Comparison of ENCODE assay signal across 20 cellular contexts in genomic region chr19:6662692-6663091, GRCh38. TPM values are rescaled to one million over a fixed set of nuclear protein-coding genes. Genes with fewer than 3 reads are reported as not detected.
"Had no signal": no experiment of that assay in that cellular context is flagged by ENCODE, and none has a peak within 500 bp of the region (broad histone marks: within the 10 kb centered on the region; RNA-seq: fewer than 3 reads in every experiment).

No MANE protein-coding gene starts in this region.

- H3K36me3 Mint-ChIP-seq: natural killer cell, type B pancreatic cell had no signal

- H3K4me1 ChIP-seq: lower lobe of right lung, pancreas, right lobe of liver, testis had no signal

- H3K27me3 ChIP-seq: cardiac muscle cell, right lobe of liver, testis had no signal

- DNase-seq: activated B cell treated with CpG ODN at 0.5 μM for 24 hours; activated CD4-positive, alpha-beta T cell treated with anti-CD3 and anti-CD28 coated beads, Interleukin-2, amount 50 U/mL, for 1 hour; activated naive CD4-positive, alpha-beta T cell treated with anti-CD3 and anti-CD28 coated beads for 36 hours; activated T-cell treated with anti-CD3 and anti-CD28 coated beads, Interleukin-2, amount 50 U/mL, for 1 hour; foreskin fibroblast; lower lobe of right lung; natural killer cell; pancreas; right lobe of liver; small intestine; SW 1271; testis had no signal

- ATAC-seq: pancreas had no signal

- H3K27ac ChIP-seq: cardiac muscle cell, epithelial cell of prostate, hepatocyte, lower lobe of right lung, pancreas, right lobe of liver, testis had no signal

- H3K4me3 ChIP-seq: cardiac muscle cell, hepatocyte, lower lobe of right lung, pancreas, right lobe of liver, testis had no signal

- H3K4me3 Mint-ChIP-seq: activated B cell treated with CpG ODN at 0.5 μM for 24 hours; activated naive CD4-positive, alpha-beta T cell treated with anti-CD3 and anti-CD28 coated beads for 36 hours; type B pancreatic cell had no signal

- H3K36me3 ChIP-seq: cardiac muscle cell, lower lobe of right lung, pancreas had no signal

- H3K9me3 Mint-ChIP-seq: activated B cell treated with CpG ODN at 0.5 μM for 24 hours; natural killer cell; stimulated activated effector memory CD8-positive, alpha-beta T cell treated with anti-CD3 and anti-CD28 coated beads, Interleukin-12 subunit alpha, Interleukin-12 subunit beta, amount 100 ng/mL, for 72 hours; type B pancreatic cell had no signal

- H3K27ac Mint-ChIP-seq: activated B cell treated with CpG ODN at 0.5 μM for 24 hours; activated naive CD4-positive, alpha-beta T cell treated with anti-CD3 and anti-CD28 coated beads for 36 hours; natural killer cell; stimulated activated effector memory CD8-positive, alpha-beta T cell treated with anti-CD3 and anti-CD28 coated beads, Interleukin-12 subunit alpha, Interleukin-12 subunit beta, amount 100 ng/mL, for 72 hours; type B pancreatic cell had no signal

- H3K9me3 ChIP-seq: lower lobe of right lung, pancreas, right lobe of liver, testis had no signal

RNA-seq across cellular contexts. Expression of gene TNFSF14, which starts 7.3 kb away (rescaled TPM):
- total RNA-seq: cardiac muscle cell, dermis microvascular lymphatic vessel endothelial cell, pulmonary artery endothelial cell, SK-MEL-5 had no signal

RNA-seq across cellular contexts. Expression of gene C3, which starts 57.8 kb away (rescaled TPM):
- total RNA-seq: SK-MEL-5 had no signal
